30 cellular contexts compared by ENCODE assay signal in the genomic region with DNA sequence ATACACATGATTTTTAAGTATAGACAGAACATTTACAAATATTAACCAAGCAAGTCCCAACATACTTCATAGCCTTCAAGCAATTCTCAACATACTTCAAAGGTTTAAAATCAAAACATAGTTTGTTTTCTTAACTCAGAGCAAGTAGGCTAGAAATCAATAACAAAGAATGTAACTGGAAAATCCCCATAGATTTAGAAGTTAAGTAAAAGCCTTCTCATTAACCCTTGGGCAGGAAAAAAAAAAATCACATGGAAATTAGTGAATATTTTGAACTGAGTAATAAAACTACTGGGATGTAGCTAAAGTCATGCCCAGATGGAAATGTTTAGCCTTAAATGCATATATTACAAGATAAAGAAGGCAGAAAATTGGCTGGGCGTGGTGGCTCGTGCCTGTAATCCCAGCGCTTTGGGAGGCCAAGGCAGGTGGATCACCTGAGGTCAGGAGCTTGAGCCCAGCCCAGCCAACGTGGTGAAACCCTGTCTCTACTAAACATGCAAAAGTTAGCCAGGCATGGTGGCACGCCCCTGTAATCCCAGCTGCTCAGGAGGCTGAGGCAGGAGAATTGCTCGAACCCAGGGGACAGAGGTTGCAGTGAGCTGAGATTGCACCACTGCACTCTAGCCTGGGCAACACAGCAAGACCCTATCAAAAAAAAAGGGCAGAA.
"Had no signal": no experiment of that assay in that cellular context is flagged by ENCODE, and none has a peak within 500 bp of the region (broad histone marks: within the 10 kb centered on the region; RNA-seq: fewer than 3 reads in every experiment).

No MANE protein-coding gene starts in this region.

- H3K27ac ChIP-seq: breast epithelium, esophagus squamous epithelium, pancreas, psoas muscle, right lobe of liver, skin epidermis, stomach, thyroid gland, upper lobe of left lung, vagina, WERI-Rb-1 had no signal

- ATAC-seq: left colon; naive thymus-derived CD4-positive, alpha-beta T cell; pancreas; psoas muscle; right lobe of liver; stimulated activated naive B cell treated with anti-CD40 and anti-IgM and Interleukin-4, amounts not matched to agents 10 μg/mL and 1 μg/mL and 100 μg/mL, for 72 hours had no signal

- FAIRE-seq: astrocyte, frontal cortex, islet of Langerhans, pancreas, TTC549 had no signal

- H3K4me3 ChIP-seq: breast epithelium, esophagus squamous epithelium, pancreas, psoas muscle, right lobe of liver, skin epidermis, stomach, thyroid gland, upper lobe of left lung, vagina had no signal

- DNase-seq: activated CD4-positive, alpha-beta memory T cell treated with anti-CD3 and anti-CD28 coated beads for 36 hours; activated CD4-positive, alpha-beta T cell treated with anti-CD3 and anti-CD28 coated beads, Interleukin-2, amount 10 ng/mL, durations not matched to agents 24 days and 14 days; activated CD4-positive, CD25-positive, alpha-beta regulatory T cell treated with anti-CD3 and anti-CD28 coated beads, Interleukin-2, amount 50 U/mL, for 72 hours; activated CD8-positive, alpha-beta memory T cell treated with anti-CD3 and anti-CD28 coated beads, Interleukin-2, amount 50 U/mL, for 48 hours; activated gamma-delta T cell; activated naive CD4-positive, alpha-beta T cell treated with anti-CD3 and anti-CD28 coated beads, Interleukin-2, amount 10 ng/mL, durations not matched to agents 7 days and 5 days; activated naive CD8-positive, alpha-beta T cell treated with anti-CD3 and anti-CD28 coated beads, Interleukin-2, amount 10 ng/mL, durations not matched to agents 7 days and 5 days; activated T-cell treated with anti-CD3 and anti-CD28 coated beads, Interleukin-2, amount 50 U/mL, for 24 hours; central memory CD4-positive, alpha-beta T cell; endodermal cell; esophagus squamous epithelium; left colon; naive thymus-derived CD4-positive, alpha-beta T cell; pancreas; stimulated activated CD4-positive, alpha-beta T cell treated with anti-CD3 and anti-CD28 coated beads, Interleukin-2, amount 100 ng/mL, for 24 hours; stimulated activated naive B cell treated with anti-CD40 and anti-IgM and Interleukin-4, amounts not matched to agents 10 μg/mL and 1 μg/mL and 100 μg/mL, for 72 hours; stomach; T-helper 1 cell; thyroid gland; upper lobe of left lung; WERI-Rb-1 had no signal

- H3K9me3 ChIP-seq: pancreas, right lobe of liver, thyroid gland had no signal

- H3K4me1 ChIP-seq: breast epithelium, esophagus squamous epithelium, pancreas, psoas muscle, right lobe of liver, stomach, thyroid gland, upper lobe of left lung, vagina had no signal

- H3K36me3 ChIP-seq: breast epithelium, esophagus squamous epithelium, pancreas, right lobe of liver, stomach, thyroid gland, upper lobe of left lung, vagina, WERI-Rb-1 had no signal
